Comparison of ENCODE assay signal across 8 cellular contexts in genomic region chr12:42237853-42238239, GRCh38. TPM values are rescaled to one million over a fixed set of nuclear protein-coding genes. Genes with fewer than 3 reads are reported as not detected.
DNase-seq lines count a peak whose midpoint lies in the region; ATAC-seq and TF ChIP-seq lines count a peak whose summit lies in the region.

No MANE protein-coding gene starts in this region.

- peaks cover 12 to 28% of the 10 kb centered on the region in 2 donors for H3K36me3 Mint-ChIP-seq in CD4-positive, alpha-beta memory T cell
- H3K36me3 Mint-ChIP-seq in naive thymus-derived CD4-positive, alpha-beta T cell = peaks cover 0 to 19% (median 5%) of the 10 kb centered on the region in 5 donors

- CTCF ChIA-PET in CD4-positive, alpha-beta memory T cell (lab: Charles Lee; ENCODE audit: partially characterized antibody) = no interaction called here
- CTCF ChIA-PET in naive thymus-derived CD4-positive, alpha-beta T cell (lab: Charles Lee) = no interaction called here

- peaks cover 24 to 62% (median 30%) of the 10 kb centered on the region in 4 donors for H3K4me1 Mint-ChIP-seq in CD4-positive, alpha-beta memory T cell
- peaks cover 26 to 52% (median 42%) of the 10 kb centered on the region in 7 donors for H3K4me1 Mint-ChIP-seq in naive thymus-derived CD4-positive, alpha-beta T cell

- intact Hi-C loops in CD4-positive, alpha-beta memory T cell (cut with micrococcal nuclease) = loop anchor here (1.0 to 10.0 kb wide), 4 partner anchors 88 to 1564 kb away; partner anchors contain the start of genes PPHLN1 and ZCRB1
- intact Hi-C loops in naive thymus-derived CD4-positive, alpha-beta T cell (cut with micrococcal nuclease) = loop anchor here (1.0 to 5.0 kb wide), 9 partner anchors 88 to 1569 kb away; partner anchors contain the start of genes GXYLT1 (in 2 of the 2), PPHLN1 (in 2 of the 2), ZCRB1 (in 2 of the 2) and IRAK4 (in 1 of the 2)

- peak overlapping the region; percentile 81 for H3K9ac ChIP-seq in KMS-11

- DNase-seq in CD4-positive, alpha-beta memory T cell = peak in 1 of 5 donors; percentile 70
- DNase-seq in coronary artery (ENCODE audit: low spot score) (no peak), AG08395 (ENCODE audit: low spot score) (no peak), NCI-H1092 (lab: John Stamatoyannopoulos, UW) (no peak), DMS153 (lab: John Stamatoyannopoulos, UW) (no peak)
- DNase-seq in naive thymus-derived CD4-positive, alpha-beta T cell = peak in 2 of 9 donors; percentile 62 to 67

- peaks cover 11% of the 10 kb centered on the region; the same call in 1 of the 2 replicates for H4K20me1 ChIP-seq in KMS-11 (ENCODE audit: insufficient read depth)

- peak overlapping the region in 1 of 2 donors; percentile 70 for H3K4me3 ChIP-seq in CD4-positive, alpha-beta memory T cell (ENCODE audit: low read length in 2 of 2)
- H3K4me3 ChIP-seq in KMS-11 (IDR thresholded peaks at IDR 0.05; ENCODE audit: insufficient read depth, low read depth, low read length) = peak overlapping the region; percentile 58
- peak overlapping the region; percentile 89 for H3K4me3 ChIP-seq in coronary artery
- peak overlapping the region; percentile 58 for H3K4me3 ChIP-seq in naive thymus-derived CD4-positive, alpha-beta T cell (ENCODE audit: low read length)

- H3K27ac Mint-ChIP-seq in CD4-positive, alpha-beta memory T cell = peak overlapping the region; percentile 83 to 96 (median 92)
- peak overlapping the region in 8 of 9 donors; percentile 89 to 93 (median 90) for H3K27ac Mint-ChIP-seq in naive thymus-derived CD4-positive, alpha-beta T cell

- TF ChIP-seq CTCF in KMS-11 (conservative IDR thresholded peaks at IDR 0.05; ENCODE audit: low read depth, low read length) = no peak
- no peak for TF ChIP-seq CTCF in coronary artery (IDR thresholded peaks at IDR 0.05)

- POLR2A ChIA-PET in CD4-positive, alpha-beta memory T cell (lab: Charles Lee; ENCODE audit: partially characterized antibody) = interaction anchor here (1.6 kb wide), 1 partner anchor 88 kb away, joined by 4 read pairs; no protein-coding TSS in a partner anchor
- POLR2A ChIA-PET in naive thymus-derived CD4-positive, alpha-beta T cell (lab: Charles Lee) = no interaction called here

- H3K4me3 Mint-ChIP-seq in CD4-positive, alpha-beta memory T cell = peak overlapping the region; percentile 79 to 92 (median 91)
- peak overlapping the region; percentile 82 to 96 (median 92) for H3K4me3 Mint-ChIP-seq in naive thymus-derived CD4-positive, alpha-beta T cell

- H3K36me3 ChIP-seq in CD4-positive, alpha-beta memory T cell (ENCODE audit: insufficient read depth, low read length) = no peaks in the 10 kb centered on the region
- H3K36me3 ChIP-seq in KMS-11 (ENCODE audit: insufficient read depth) = no peaks in the 10 kb centered on the region
- peaks cover 0 to 8% (median 0%) of the 10 kb centered on the region in 3 experiments for H3K36me3 ChIP-seq in naive thymus-derived CD4-positive, alpha-beta T cell (ENCODE audit: control insufficient read depth in 2 of 3, insufficient read depth in 3 of 3, low read length in 3 of 3)

- peak; percentile 29 for ATAC-seq in GM21526 (IDR thresholded peaks at IDR 0.05; ENCODE audit: low FRiP score, unreplicated experiment)
- ATAC-seq in naive thymus-derived CD4-positive, alpha-beta T cell = peak; percentile 46

- H3K4me2 ChIP-seq in KMS-11 = no peak overlapping the region

- no peaks in the 10 kb centered on the region for H3K9me3 ChIP-seq in CD4-positive, alpha-beta memory T cell (ENCODE audit: control insufficient read depth in 1 of 2, low read length in 2 of 2)
- no peaks in the 10 kb centered on the region for H3K9me3 ChIP-seq in naive thymus-derived CD4-positive, alpha-beta T cell (ENCODE audit: control insufficient read depth in 2 of 3, low read length in 3 of 3)

- peaks cover 40% of the 10 kb centered on the region for H3K79me2 ChIP-seq in KMS-11 (ENCODE audit: insufficient read depth, low read depth)

- peak overlapping the region; percentile 66 for H3K27ac ChIP-seq in CD4-positive, alpha-beta memory T cell (ENCODE audit: low read depth, low read length)
- peak overlapping the region; percentile 80 for H3K27ac ChIP-seq in KMS-11
- H3K27ac ChIP-seq in coronary artery = peak overlapping the region; percentile 95 to 98
- peak overlapping the region; percentile 92 for H3K27ac ChIP-seq in naive thymus-derived CD4-positive, alpha-beta T cell (ENCODE audit: low read depth, low read length)

- no peaks in the 10 kb centered on the region for H3K27me3 ChIP-seq in CD4-positive, alpha-beta memory T cell (ENCODE audit: insufficient read depth, low read length)
- H3K27me3 ChIP-seq in KMS-11 (ENCODE audit: insufficient read depth, low read depth) = no peaks in the 10 kb centered on the region
- H3K27me3 ChIP-seq in naive thymus-derived CD4-positive, alpha-beta T cell (ENCODE audit: control insufficient read depth in 2 of 2, insufficient read depth in 2 of 2, low read length in 2 of 2) = no peaks in the 10 kb centered on the region

- H3K27me3 Mint-ChIP-seq in CD4-positive, alpha-beta memory T cell = no peaks in the 10 kb centered on the region
- H3K27me3 Mint-ChIP-seq in naive thymus-derived CD4-positive, alpha-beta T cell = no peaks in the 10 kb centered on the region

- H3K4me1 ChIP-seq in CD4-positive, alpha-beta memory T cell (ENCODE audit: insufficient read depth, low read length) = peaks cover 43% of the 10 kb centered on the region
- peaks cover 37% of the 10 kb centered on the region for H3K4me1 ChIP-seq in KMS-11 (ENCODE audit: low read depth, poor library complexity, severe bottlenecking)
- H3K4me1 ChIP-seq in naive thymus-derived CD4-positive, alpha-beta T cell (ENCODE audit: control insufficient read depth in 2 of 2, insufficient read depth in 2 of 2, low read length in 2 of 2) = peaks cover 17 to 18% of the 10 kb centered on the region in 2 donors

- H2AFZ ChIP-seq in KMS-11 (ENCODE audit: low read depth) = peak overlapping the region; percentile 45; the same call in 1 of the 2 replicates

- H3K9me3 Mint-ChIP-seq in CD4-positive, alpha-beta memory T cell = no peaks in the 10 kb centered on the region
- no peaks in the 10 kb centered on the region for H3K9me3 Mint-ChIP-seq in naive thymus-derived CD4-positive, alpha-beta T cell

RNA-seq across cellular contexts. Expression of gene YAF2, which starts 0.2 kb away (rescaled TPM):
- 10 to 100 TPM; 40.0 to 40.7 TPM for total RNA-seq in CD4-positive, alpha-beta memory T cell
- polyA plus RNA-seq in CD4-positive, alpha-beta memory T cell = 10 to 100 TPM in 1 of 2 donors, 1 to 10 TPM in 1; 7.2 to 18.7 TPM
- total RNA-seq in naive thymus-derived CD4-positive, alpha-beta T cell = 10 to 100 TPM; 36.3 to 56.2 (median 42.4) TPM
- polyA plus RNA-seq in naive thymus-derived CD4-positive, alpha-beta T cell = 10 to 100 TPM in 1 of 2 donors, 1 to 10 TPM in 1; 7.7 to 15.7 TPM
